Comparison of ENCODE assay signal across 41 cellular contexts in the genomic region with DNA sequence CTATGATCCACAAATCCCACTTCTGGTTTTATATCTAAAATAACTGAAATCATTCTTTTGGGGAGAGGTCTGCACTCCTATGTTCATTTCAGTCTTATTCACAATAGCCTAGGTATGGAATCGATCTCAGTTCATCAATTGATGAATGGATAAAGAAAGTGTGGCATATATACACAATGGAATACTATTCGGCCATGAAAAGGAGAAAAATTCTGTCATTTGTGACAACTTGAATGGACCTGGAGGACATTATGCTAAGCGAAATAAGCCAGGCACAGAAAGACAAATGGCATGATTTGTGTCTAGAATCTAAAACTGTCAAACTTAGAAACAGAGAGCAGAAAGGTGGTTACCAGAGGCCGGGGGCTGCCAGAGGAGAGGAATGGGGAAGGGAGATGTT. TPM values are rescaled to one million over a fixed set of nuclear protein-coding genes. Genes with fewer than 3 reads are reported as not detected.
"Had no signal": no experiment of that assay in that cellular context is flagged by ENCODE, and none has a peak within 500 bp of the region (broad histone marks: within the 10 kb centered on the region; RNA-seq: fewer than 3 reads in every experiment).

No MANE protein-coding gene starts in this region.

- H3K36me3 ChIP-seq: MG63 had no signal

- DNase-seq: Karpas-422, Kasumi-1, MG63, MM.1S, MV-4-11, NCI-H1048, NCI-H1092, NCI-H1092 treated with DMSO at 0.1 percent for 48 hours, NCI-H1105, NCI-H1105 treated with DMSO at 0.1 percent for 48 hours, NCI-H1417, NCI-H1417 treated with DMSO at 0.1 percent for 48 hours, NCI-H1436, NCI-H1436 treated with DMSO at 0.1 percent for 48 hours, NCI-H146, NCI-H1694, NCI-H1694 treated with DMSO at 0.1 percent for 48 hours, NCI-H187, NCI-H187 treated with DMSO at 0.1 percent for 48 hours, NCI-H1930, NCI-H2029, NCI-H2029 treated with DMSO at 0.1 percent for 48 hours, NCI-H2081, NCI-H2081 treated with DMSO at 0.1 percent for 48 hours, NCI-H2107, NCI-H2171, NCI-H2171 treated with DMSO at 0.1 percent for 48 hours, NCI-H2227 treated with DMSO at 0.1 percent for 48 hours, NCI-H226, NCI-H345, NCI-H446, NCI-H446 treated with DMSO at 0.1 percent for 48 hours, NCI-H510A, NCI-H510A treated with DMSO at 0.1 percent for 48 hours, NCI-H524, NCI-H524 treated with DMSO at 0.1 percent for 48 hours, NCI-H526 had no signal

- H3K4me3 ChIP-seq: MG63 had no signal

RNA-seq across cellular contexts. Expression of a gene that starts 5.4 kb away (rescaled TPM):
- total RNA-seq: LHCN-M2, M059J, MCF 10A, NCI-H460 had no signal

RNA-seq across cellular contexts. Expression of a gene that starts 6.1 kb away (rescaled TPM):
- total RNA-seq: LHCN-M2, M059J, MCF 10A, NCI-H460 had no signal

RNA-seq across cellular contexts. Expression of a gene that starts 14.2 kb away (rescaled TPM):
- total RNA-seq: LHCN-M2, M059J, MCF 10A, NCI-H460 had no signal

RNA-seq across cellular contexts. Expression of a gene that starts 20.4 kb away (rescaled TPM):
- total RNA-seq: LHCN-M2, M059J, MCF 10A, NCI-H460 had no signal

RNA-seq across cellular contexts. Expression of a gene that starts 26.1 kb away (rescaled TPM):
- total RNA-seq: LHCN-M2, M059J, MCF 10A, NCI-H460 had no signal
